ENCODE assay signal across 1 cellular context in the genomic region with DNA sequence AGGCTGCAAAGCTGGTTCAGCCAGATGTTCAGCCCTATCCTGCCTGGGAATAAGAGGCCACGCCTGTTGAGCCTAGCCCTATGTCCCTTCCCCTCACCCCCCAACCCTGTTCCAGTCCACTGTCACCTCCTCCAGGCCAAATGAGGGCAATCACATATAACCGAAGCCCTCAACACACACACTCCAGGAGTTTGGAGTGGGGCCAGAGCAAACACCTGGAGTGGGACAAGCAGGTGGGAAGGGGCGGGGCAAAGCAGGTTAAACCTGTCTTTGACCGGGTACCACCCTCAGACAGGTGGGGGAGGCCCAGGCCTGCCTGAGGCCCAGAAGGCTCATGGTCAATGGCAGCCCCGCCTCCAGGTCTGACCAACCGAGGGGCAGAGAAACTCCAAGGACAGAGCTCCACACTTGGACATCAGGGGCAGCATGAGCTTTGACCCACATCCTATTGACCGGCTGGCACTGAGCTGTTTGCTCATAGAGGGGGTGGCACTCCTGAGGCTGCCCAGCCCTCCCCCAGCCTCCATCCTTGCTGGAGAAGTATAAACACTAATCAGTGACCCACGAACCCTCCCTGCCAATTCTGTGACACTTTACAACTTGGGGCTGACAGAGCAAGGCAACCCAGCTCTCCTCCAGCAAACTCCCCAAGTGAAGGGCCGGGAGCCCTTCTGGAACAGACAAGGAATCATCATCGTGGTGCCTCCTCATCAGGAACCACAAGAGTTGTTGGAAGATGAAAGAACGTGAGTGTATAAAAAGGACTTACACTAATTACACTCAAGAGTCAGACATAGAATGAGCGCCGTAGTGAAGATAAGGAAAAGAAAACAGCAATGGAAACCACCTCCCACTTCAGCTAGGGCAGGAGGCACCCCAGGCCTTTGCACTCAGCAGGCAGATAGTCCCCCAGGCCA.
TF ChIP-seq lines count a peak whose summit lies in the region.

No MANE protein-coding gene starts in this region.

TF ChIP-seq in HEK293, 187 proteins besides CTCF, POLR2A, EP300 and RAD21 (continued from another document and continues in another):
- TF ChIP-seq, protein P1, sequence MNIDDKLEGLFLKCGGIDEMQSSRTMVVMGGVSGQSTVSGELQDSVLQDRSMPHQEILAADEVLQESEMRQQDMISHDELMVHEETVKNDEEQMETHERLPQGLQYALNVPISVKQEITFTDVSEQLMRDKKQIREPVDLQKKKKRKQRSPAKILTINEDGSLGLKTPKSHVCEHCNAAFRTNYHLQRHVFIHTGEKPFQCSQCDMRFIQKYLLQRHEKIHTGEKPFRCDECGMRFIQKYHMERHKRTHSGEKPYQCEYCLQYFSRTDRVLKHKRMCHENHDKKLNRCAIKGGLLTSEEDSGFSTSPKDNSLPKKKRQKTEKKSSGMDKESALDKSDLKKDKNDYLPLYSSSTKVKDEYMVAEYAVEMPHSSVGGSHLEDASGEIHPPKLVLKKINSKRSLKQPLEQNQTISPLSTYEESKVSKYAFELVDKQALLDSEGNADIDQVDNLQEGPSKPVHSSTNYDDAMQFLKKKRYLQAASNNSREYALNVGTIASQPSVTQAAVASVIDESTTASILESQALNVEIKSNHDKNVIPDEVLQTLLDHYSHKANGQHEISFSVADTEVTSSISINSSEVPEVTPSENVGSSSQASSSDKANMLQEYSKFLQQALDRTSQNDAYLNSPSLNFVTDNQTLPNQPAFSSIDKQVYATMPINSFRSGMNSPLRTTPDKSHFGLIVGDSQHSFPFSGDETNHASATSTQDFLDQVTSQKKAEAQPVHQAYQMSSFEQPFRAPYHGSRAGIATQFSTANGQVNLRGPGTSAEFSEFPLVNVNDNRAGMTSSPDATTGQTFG (tag by site-specific recombination; IDR thresholded peaks at IDR 0.05; ENCODE audit: borderline replicate concordance) = no peak
- TF ChIP-seq, protein P2, sequence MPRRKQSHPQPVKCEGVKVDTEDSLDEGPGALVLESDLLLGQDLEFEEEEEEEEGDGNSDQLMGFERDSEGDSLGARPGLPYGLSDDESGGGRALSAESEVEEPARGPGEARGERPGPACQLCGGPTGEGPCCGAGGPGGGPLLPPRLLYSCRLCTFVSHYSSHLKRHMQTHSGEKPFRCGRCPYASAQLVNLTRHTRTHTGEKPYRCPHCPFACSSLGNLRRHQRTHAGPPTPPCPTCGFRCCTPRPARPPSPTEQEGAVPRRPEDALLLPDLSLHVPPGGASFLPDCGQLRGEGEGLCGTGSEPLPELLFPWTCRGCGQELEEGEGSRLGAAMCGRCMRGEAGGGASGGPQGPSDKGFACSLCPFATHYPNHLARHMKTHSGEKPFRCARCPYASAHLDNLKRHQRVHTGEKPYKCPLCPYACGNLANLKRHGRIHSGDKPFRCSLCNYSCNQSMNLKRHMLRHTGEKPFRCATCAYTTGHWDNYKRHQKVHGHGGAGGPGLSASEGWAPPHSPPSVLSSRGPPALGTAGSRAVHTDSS (tag by site-specific recombination; IDR thresholded peaks at IDR 0.05) = no peak
- TF ChIP-seq, protein P3, sequence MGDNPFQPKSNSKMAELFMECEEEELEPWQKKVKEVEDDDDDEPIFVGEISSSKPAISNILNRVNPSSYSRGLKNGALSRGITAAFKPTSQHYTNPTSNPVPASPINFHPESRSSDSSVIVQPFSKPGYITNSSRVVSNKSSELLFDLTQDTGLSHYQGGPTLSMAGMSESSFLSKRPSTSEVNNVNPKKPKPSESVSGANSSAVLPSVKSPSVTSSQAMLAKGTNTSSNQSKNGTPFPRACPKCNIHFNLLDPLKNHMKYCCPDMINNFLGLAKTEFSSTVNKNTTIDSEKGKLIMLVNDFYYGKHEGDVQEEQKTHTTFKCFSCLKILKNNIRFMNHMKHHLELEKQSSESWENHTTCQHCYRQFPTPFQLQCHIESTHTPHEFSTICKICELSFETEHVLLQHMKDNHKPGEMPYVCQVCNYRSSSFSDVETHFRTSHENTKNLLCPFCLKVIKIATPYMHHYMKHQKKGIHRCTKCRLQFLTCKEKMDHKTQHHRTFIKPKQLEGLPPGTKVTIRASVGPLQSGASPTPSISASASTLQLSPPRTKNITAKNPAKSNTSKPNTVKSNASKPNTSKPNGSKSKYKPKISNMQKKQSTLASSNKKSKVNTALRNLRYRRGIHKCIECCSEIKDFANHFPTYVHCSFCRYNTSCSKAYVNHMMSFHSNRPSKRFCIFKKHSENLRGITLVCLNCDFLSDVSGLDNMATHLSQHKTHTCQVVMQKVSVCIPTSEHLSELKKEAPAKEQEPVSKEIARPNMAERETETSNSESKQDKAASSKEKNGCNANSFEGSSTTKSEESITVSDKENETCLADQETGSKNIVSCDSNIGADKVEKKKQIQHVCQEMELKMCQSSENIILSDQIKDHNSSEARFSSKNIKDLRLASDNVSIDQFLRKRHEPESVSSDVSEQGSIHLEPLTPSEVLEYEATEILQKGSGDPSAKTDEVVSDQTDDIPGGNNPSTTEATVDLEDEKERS (tag by site-specific recombination; IDR thresholded peaks at IDR 0.05) = no peak
- TF ChIP-seq, protein P4, sequence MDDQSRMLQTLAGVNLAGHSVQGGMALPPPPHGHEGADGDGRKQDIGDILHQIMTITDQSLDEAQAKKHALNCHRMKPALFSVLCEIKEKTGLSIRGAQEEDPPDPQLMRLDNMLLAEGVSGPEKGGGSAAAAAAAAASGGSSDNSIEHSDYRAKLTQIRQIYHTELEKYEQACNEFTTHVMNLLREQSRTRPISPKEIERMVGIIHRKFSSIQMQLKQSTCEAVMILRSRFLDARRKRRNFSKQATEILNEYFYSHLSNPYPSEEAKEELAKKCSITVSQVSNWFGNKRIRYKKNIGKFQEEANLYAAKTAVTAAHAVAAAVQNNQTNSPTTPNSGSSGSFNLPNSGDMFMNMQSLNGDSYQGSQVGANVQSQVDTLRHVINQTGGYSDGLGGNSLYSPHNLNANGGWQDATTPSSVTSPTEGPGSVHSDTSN (CRISPR knock-in tag; IDR thresholded peaks at IDR 0.05) = no peak
- TF ChIP-seq ZNF138 (tag by site-specific recombination; IDR thresholded peaks at IDR 0.05; ENCODE audit: borderline replicate concordance) (no peak), ZNF184 (tag by site-specific recombination; IDR thresholded peaks at IDR 0.05) (no peak), ZFP37 (tag by site-specific recombination; IDR thresholded peaks at IDR 0.05) (no peak), ZNF24 (tag by site-specific recombination; IDR thresholded peaks at IDR 0.05) (no peak), ZSCAN30 (tag by site-specific recombination; IDR thresholded peaks at IDR 0.05) (no peak), ZNF16 (tag by site-specific recombination; IDR thresholded peaks at IDR 0.05; ENCODE audit: low read depth) (no peak), ZFP3 (tag by site-specific recombination; IDR thresholded peaks at IDR 0.05; ENCODE audit: low read depth) (no peak), ZBTB17 (tag by site-specific recombination; IDR thresholded peaks at IDR 0.05) (no peak), ZNF394 (tag by site-specific recombination; IDR thresholded peaks at IDR 0.05; ENCODE audit: borderline replicate concordance) (no peak), ZNF155 (tag by site-specific recombination; IDR thresholded peaks at IDR 0.05) (no peak), REPIN1 (tag by site-specific recombination; IDR thresholded peaks at IDR 0.05; ENCODE audit: low read depth) (no peak), FEZF1 (tag by site-specific recombination; IDR thresholded peaks at IDR 0.05) (peak; percentile 70), ZFP41 (tag by site-specific recombination; IDR thresholded peaks at IDR 0.05; ENCODE audit: borderline replicate concordance) (no peak), KLF1 (tag by site-specific recombination; IDR thresholded peaks at IDR 0.05) (peak; percentile 87), ZNF785 (tag by site-specific recombination; IDR thresholded peaks at IDR 0.05) (no peak), ZNF585B (tag by site-specific recombination; IDR thresholded peaks at IDR 0.05) (no peak), ZNF112 (tag by site-specific recombination; IDR thresholded peaks at IDR 0.05) (no peak), SP2 (tag by site-specific recombination; IDR thresholded peaks at IDR 0.05) (peak; percentile 54), ZBTB8A (tag by site-specific recombination; IDR thresholded peaks at IDR 0.05) (no peak), GLIS2 (tag by site-specific recombination; IDR thresholded peaks at IDR 0.05) (0 out of 2 replicates have a peak, but pooled peaks have one; percentile 12), ZNF791 (tag by site-specific recombination; IDR thresholded peaks at IDR 0.05) (no peak), ZNF560 (tag by site-specific recombination; IDR thresholded peaks at IDR 0.05; ENCODE audit: borderline replicate concordance) (no peak), ZIC2 (tag by site-specific recombination; IDR thresholded peaks at IDR 0.05) (0 out of 2 replicates have a peak, but pooled peaks have one; percentile 12), ZNF10 (tag by site-specific recombination; IDR thresholded peaks at IDR 0.05) (peak; percentile 64; the same call in 1 of the 2 replicates), ZNF157 (tag by site-specific recombination; IDR thresholded peaks at IDR 0.05) (no peak), ZXDB (tag by site-specific recombination; IDR thresholded peaks at IDR 0.05) (no peak; the same call in 1 of the 2 replicates), ZNF621 (tag by site-specific recombination; IDR thresholded peaks at IDR 0.05) (no peak), ZNF324 (tag by site-specific recombination; IDR thresholded peaks at IDR 0.05) (no peak), EGR2 (tag by site-specific recombination; IDR thresholded peaks at IDR 0.05; ENCODE audit: low read depth) (no peak)
- TF ChIP-seq, protein P5, sequence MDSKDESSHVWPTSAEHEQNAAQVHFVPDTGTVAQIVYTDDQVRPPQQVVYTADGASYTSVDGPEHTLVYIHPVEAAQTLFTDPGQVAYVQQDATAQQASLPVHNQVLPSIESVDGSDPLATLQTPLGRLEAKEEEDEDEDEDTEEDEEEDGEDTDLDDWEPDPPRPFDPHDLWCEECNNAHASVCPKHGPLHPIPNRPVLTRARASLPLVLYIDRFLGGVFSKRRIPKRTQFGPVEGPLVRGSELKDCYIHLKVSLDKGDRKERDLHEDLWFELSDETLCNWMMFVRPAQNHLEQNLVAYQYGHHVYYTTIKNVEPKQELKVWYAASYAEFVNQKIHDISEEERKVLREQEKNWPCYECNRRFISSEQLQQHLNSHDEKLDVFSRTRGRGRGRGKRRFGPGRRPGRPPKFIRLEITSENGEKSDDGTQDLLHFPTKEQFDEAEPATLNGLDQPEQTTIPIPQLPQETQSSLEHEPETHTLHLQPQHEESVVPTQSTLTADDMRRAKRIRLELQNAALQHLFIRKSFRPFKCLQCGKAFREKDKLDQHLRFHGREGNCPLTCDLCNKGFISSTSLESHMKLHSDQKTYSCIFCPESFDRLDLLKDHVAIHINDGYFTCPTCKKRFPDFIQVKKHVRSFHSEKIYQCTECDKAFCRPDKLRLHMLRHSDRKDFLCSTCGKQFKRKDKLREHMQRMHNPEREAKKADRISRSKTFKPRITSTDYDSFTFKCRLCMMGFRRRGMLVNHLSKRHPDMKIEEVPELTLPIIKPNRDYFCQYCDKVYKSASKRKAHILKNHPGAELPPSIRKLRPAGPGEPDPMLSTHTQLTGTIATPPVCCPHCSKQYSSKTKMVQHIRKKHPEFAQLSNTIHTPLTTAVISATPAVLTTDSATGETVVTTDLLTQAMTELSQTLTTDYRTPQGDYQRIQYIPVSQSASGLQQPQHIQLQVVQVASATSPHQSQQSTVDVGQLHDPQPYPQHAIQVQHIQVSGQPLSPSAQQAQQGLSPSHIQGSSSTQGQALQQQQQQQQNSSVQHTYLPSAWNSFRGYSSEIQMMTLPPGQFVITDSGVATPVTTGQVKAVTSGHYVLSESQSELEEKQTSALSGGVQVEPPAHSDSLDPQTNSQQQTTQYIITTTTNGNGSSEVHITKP (tag by site-specific recombination; IDR thresholded peaks at IDR 0.05) = no peak
- TF ChIP-seq, protein P6, sequence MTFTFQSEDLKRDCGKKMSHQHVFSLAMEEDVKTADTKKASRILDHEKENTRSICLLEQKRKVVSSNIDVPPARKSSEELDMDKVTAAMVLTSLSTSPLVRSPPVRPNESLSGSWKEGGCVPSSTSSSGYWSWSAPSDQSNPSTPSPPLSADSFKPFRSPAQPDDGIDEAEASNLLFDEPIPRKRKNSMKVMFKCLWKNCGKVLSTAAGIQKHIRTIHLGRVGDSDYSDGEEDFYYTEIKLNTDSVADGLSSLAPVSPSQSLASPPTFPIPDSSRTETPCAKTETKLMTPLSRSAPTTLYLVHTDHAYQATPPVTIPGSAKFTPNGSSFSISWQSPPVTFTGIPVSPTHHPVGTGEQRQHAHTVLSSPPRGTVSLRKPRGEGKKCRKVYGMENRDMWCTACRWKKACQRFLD (tag by site-specific recombination; IDR thresholded peaks at IDR 0.05) = no peak
- TF ChIP-seq, protein P7, sequence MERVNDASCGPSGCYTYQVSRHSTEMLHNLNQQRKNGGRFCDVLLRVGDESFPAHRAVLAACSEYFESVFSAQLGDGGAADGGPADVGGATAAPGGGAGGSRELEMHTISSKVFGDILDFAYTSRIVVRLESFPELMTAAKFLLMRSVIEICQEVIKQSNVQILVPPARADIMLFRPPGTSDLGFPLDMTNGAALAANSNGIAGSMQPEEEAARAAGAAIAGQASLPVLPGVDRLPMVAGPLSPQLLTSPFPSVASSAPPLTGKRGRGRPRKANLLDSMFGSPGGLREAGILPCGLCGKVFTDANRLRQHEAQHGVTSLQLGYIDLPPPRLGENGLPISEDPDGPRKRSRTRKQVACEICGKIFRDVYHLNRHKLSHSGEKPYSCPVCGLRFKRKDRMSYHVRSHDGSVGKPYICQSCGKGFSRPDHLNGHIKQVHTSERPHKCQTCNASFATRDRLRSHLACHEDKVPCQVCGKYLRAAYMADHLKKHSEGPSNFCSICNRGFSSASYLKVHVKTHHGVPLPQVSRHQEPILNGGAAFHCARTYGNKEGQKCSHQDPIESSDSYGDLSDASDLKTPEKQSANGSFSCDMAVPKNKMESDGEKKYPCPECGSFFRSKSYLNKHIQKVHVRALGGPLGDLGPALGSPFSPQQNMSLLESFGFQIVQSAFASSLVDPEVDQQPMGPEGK (tag by site-specific recombination; IDR thresholded peaks at IDR 0.05) = no peak
- TF ChIP-seq, protein P8, sequence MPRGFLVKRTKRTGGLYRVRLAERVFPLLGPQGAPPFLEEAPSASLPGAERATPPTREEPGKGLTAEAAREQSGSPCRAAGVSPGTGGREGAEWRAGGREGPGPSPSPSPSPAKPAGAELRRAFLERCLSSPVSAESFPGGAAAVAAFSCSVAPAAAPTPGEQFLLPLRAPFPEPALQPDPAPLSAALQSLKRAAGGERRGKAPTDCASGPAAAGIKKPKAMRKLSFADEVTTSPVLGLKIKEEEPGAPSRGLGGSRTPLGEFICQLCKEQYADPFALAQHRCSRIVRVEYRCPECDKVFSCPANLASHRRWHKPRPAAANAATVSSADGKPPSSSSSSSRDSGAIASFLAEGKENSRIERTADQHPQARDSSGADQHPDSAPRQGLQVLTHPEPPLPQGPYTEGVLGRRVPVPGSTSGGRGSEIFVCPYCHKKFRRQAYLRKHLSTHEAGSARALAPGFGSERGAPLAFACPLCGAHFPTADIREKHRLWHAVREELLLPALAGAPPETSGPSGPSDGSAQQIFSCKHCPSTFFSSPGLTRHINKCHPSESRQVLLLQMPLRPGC (tag by site-specific recombination; IDR thresholded peaks at IDR 0.05) = no peak
- TF ChIP-seq, protein P9, sequence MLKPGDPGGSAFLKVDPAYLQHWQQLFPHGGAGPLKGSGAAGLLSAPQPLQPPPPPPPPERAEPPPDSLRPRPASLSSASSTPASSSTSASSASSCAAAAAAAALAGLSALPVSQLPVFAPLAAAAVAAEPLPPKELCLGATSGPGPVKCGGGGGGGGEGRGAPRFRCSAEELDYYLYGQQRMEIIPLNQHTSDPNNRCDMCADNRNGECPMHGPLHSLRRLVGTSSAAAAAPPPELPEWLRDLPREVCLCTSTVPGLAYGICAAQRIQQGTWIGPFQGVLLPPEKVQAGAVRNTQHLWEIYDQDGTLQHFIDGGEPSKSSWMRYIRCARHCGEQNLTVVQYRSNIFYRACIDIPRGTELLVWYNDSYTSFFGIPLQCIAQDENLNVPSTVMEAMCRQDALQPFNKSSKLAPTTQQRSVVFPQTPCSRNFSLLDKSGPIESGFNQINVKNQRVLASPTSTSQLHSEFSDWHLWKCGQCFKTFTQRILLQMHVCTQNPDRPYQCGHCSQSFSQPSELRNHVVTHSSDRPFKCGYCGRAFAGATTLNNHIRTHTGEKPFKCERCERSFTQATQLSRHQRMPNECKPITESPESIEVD (tag by site-specific recombination; IDR thresholded peaks at IDR 0.05) = no peak
